8 cellular contexts compared by ENCODE assay signal in genomic region chr16:31052131-31052530, GRCh38. TPM values are rescaled to one million over a fixed set of nuclear protein-coding genes. Genes with fewer than 3 reads are reported as not detected.
DNase-seq lines count a peak whose midpoint lies in the region; ATAC-seq and TF ChIP-seq lines count a peak whose summit lies in the region.

No MANE protein-coding gene starts in this region.

- peaks cover 6% of the 10 kb centered on the region for H3K9me3 Mint-ChIP-seq in nephron progenitor cell

- peaks cover 5% of the 10 kb centered on the region for H3K4me1 Mint-ChIP-seq in T-helper 17 cell
- peaks cover 6% of the 10 kb centered on the region for H3K4me1 Mint-ChIP-seq in nephron progenitor cell

- TF ChIP-seq POLR2A in spleen (IDR thresholded peaks at IDR 0.05): no peak

- H3K4me3 Mint-ChIP-seq in T-helper 17 cell: no peak overlapping the region
- no peak overlapping the region for H3K4me3 Mint-ChIP-seq in nephron progenitor cell

- H3K27me3 ChIP-seq in right cardiac atrium (ENCODE audit: control insufficient read depth, insufficient read depth) (no peaks in the 10 kb centered on the region), spleen (replicated peaks in 1 of 7) (no peaks in the 10 kb centered on the region)

- intact Hi-C loops in right cardiac atrium (cut with DNase I) (no loop called here), cardiac septum (cut with DNase I) (no loop called here), spleen (cut with DNase I; ENCODE audit: low total_unique reads) (no loop called here)

- WGBS in right cardiac atrium: 65% methylated on average over 2 of the region's 2 CpGs
- 54 to 86% (median 74%) methylated on average over 2 of the region's 2 CpGs for WGBS in spleen, 5 donors

- peaks cover 5% of the 10 kb centered on the region for H3K27me3 Mint-ChIP-seq in T-helper 17 cell
- peaks cover 30% of the 10 kb centered on the region for H3K27me3 Mint-ChIP-seq in nephron progenitor cell (ENCODE audit: low read depth, poor library complexity)

- H3K9me3 ChIP-seq in right cardiac atrium (ENCODE audit: control insufficient read depth, low read length) (no peaks in the 10 kb centered on the region), T-helper 17 cell (ENCODE audit: control insufficient read depth, low read length, poor library complexity, severe bottlenecking) (no peaks in the 10 kb centered on the region), spleen (no peaks in the 10 kb centered on the region)

- H3K4me1 ChIP-seq in right cardiac atrium (ENCODE audit: control insufficient read depth, insufficient read depth, low read length) (no peaks in the 10 kb centered on the region), spleen (peaks cover 0 to 7% (median 0%) of the 10 kb centered on the region in 6 donors)

- H3K27ac Mint-ChIP-seq in T-helper 17 cell: peak overlapping the region; percentile 43
- H3K27ac Mint-ChIP-seq in nephron progenitor cell: no peak overlapping the region

- H3K27ac ChIP-seq in right cardiac atrium (ENCODE audit: low read length) (no peak overlapping the region), spleen (no peak overlapping the region)

- no peaks in the 10 kb centered on the region for H3K36me3 ChIP-seq in spleen

- DNase-seq in right cardiac atrium (no peak), cardiac septum (ENCODE audit: low spot score) (no peak), T-helper 17 cell (no peak), hepatic stellate cell (ENCODE audit: low spot score) (peak; percentile 96), NCI-H187 treated with DMSO at 0.1 percent for 48 hours (lab: John Stamatoyannopoulos, UW) (no peak), nephron progenitor cell (no peak), spleen (no peak), OCI-M2 (lab: John Stamatoyannopoulos, UW; ENCODE audit: unreplicated experiment) (no peak)

- ATAC-seq in right cardiac atrium: peak; percentile 55 to 70
- ATAC-seq in T-helper 17 cell: peak; percentile 28

- H3K4me3 ChIP-seq in right cardiac atrium (ENCODE audit: low read length) (no peak overlapping the region), spleen (no peak overlapping the region)

- H3K36me3 Mint-ChIP-seq in T-helper 17 cell (ENCODE audit: low read depth) (peaks cover 2% of the 10 kb centered on the region), nephron progenitor cell (ENCODE audit: low read depth) (no peaks in the 10 kb centered on the region)

- TF ChIP-seq CTCF in nephron progenitor cell (IDR thresholded peaks at IDR 0.05): no peak
- TF ChIP-seq CTCF in spleen (IDR thresholded peaks at IDR 0.05 in 8 of 11, conservative IDR thresholded peaks at IDR 0.05 in 3 of 11): no peak

RNA-seq across cellular contexts. Expression of gene STX4, which starts 18.8 kb away (rescaled TPM):
- total RNA-seq in right cardiac atrium: 10 to 100 TPM; 39.6 to 51.3 (median 45.0) TPM
- polyA plus RNA-seq in right cardiac atrium: 47.3 TPM
- total RNA-seq in cardiac septum: 41.1 TPM
- 10 to 100 TPM; 72.0 to 72.1 TPM for total RNA-seq in T-helper 17 cell
- 100 to 1,000 TPM in 2 of 7 donors, 10 to 100 TPM in 5; 54.0 to 118 (median 75.7) TPM for total RNA-seq in spleen
- polyA plus RNA-seq in spleen: 100 to 1,000 TPM in 2 of 3 donors, 10 to 100 TPM in 1; 55.3 to 135 (median 131) TPM

RNA-seq across cellular contexts. Expression of gene ZNF668, which starts 21.9 kb away (rescaled TPM):
- total RNA-seq in right cardiac atrium (1 to 10 TPM; 4.6 to 6.6 (median 4.9) TPM), cardiac septum (5.9 TPM), T-helper 17 cell (10 to 100 TPM in 1 of 2 donors, 1 to 10 TPM in 1; 9.6 to 12.1 TPM), spleen (10 to 100 TPM in 3 of 7 donors, 1 to 10 TPM in 4; 8.9 to 12.5 (median 9.2) TPM)
- polyA plus RNA-seq in right cardiac atrium (5.7 TPM), spleen (1 to 10 TPM; 6.2 to 9.8 (median 6.4) TPM)

RNA-seq across cellular contexts. Expression of gene ZNF646, which starts 22.1 kb away (rescaled TPM):
- 10 to 100 TPM in 1 of 4 donors, 1 to 10 TPM in 3; 7.8 to 10.3 (median 9.3) TPM for total RNA-seq in right cardiac atrium
- polyA plus RNA-seq in right cardiac atrium: 6.4 TPM
- total RNA-seq in cardiac septum: 9.6 TPM
- 10 to 100 TPM; 17.0 to 21.7 TPM for total RNA-seq in T-helper 17 cell
- 10 to 100 TPM; 20.2 to 28.4 (median 25.6) TPM for total RNA-seq in spleen
- polyA plus RNA-seq in spleen: 10 to 100 TPM in 1 of 3 donors, 1 to 10 TPM in 2; 3.2 to 11.8 (median 3.3) TPM

RNA-seq across cellular contexts. Expression of gene PRSS53, which starts 36.6 kb away (rescaled TPM):
- 1 to 10 TPM in 2 of 4 donors, under 1 TPM in 2; 0.36 to 1.5 (median 0.88) TPM for total RNA-seq in right cardiac atrium
- polyA plus RNA-seq in right cardiac atrium: 0.79 TPM
- 0.59 TPM for total RNA-seq in cardiac septum
- total RNA-seq in T-helper 17 cell: 1 to 10 TPM; 3.2 to 4.4 TPM
- 1 to 10 TPM; 2.3 to 6.0 (median 2.8) TPM for total RNA-seq in spleen
- 1 to 10 TPM; 1.6 to 2.6 (median 1.9) TPM for polyA plus RNA-seq in spleen

RNA-seq across cellular contexts. Expression of gene STX1B, which starts 41.7 kb away (rescaled TPM):
- 1 to 10 TPM; 1.6 to 2.1 (median 1.8) TPM for total RNA-seq in right cardiac atrium
- polyA plus RNA-seq in right cardiac atrium: 0.66 TPM
- total RNA-seq in cardiac septum: 1.6 TPM
- total RNA-seq in T-helper 17 cell: under 1 TPM; 0.27 to 0.47 TPM
- total RNA-seq in spleen: 1 to 10 TPM in 5 of 7 donors, under 1 TPM in 2; 0.46 to 4.2 (median 1.8) TPM
- 1 to 10 TPM in 1 of 3 donors, under 1 TPM in 2; 0.29 to 1.2 (median 0.43) TPM for polyA plus RNA-seq in spleen
